Comparison of ENCODE assay signal across 9 cellular contexts in the genomic region with DNA sequence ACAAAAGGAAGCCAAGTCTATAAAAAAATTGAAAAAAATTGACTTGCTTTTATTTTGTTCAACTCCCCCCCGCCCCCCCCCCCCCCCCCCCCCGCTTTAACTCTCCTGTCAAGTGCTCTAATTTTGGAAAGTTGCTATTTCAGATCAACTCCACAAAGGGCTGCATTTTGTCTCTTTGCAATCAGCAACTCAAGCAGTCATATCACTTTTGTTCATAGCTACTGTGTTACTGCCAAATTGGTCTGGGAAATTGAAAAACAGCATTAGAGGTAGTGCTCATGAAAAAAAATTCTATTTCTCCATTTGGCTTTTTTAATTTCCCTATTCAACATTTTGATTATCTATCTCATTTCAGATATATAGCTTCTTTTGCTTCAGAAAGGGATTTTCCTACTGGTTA.
"Had no signal": no experiment of that assay in that cellular context is flagged by ENCODE, and none has a peak within 500 bp of the region (broad histone marks: within the 10 kb centered on the region; RNA-seq: fewer than 3 reads in every experiment).

No MANE protein-coding gene starts in this region.

- H3K9ac ChIP-seq: GM23248 had no signal

- DNase-seq: GM23248, GOT3, H7, HFFc6, IMR-90, KBM-7 had no signal

- H3K4me1 ChIP-seq: HAP-1 had no signal

- H3K36me3 ChIP-seq: HAP-1 had no signal

- H3K27ac ChIP-seq: GM23248, HL-60 had no signal

- ATAC-seq: HCT116 had no signal

- H3K4me3 ChIP-seq: GM23248, HAP-1 had no signal

- H3K9me3 ChIP-seq: HAP-1 had no signal

- H2AFZ ChIP-seq: GM23248 had no signal
